Comparison of ENCODE assay signal across 21 cellular contexts in genomic region chr19:3694361-3695123, GRCh38. TPM values are rescaled to one million over a fixed set of nuclear protein-coding genes. Genes with fewer than 3 reads are reported as not detected.
DNase-seq lines count a peak whose midpoint lies in the region; ATAC-seq, FAIRE-seq and TF ChIP-seq lines count a peak whose summit lies in the region.
"Had no signal": no experiment of that assay in that cellular context is flagged by ENCODE, and none has a peak within 500 bp of the region (broad histone marks: within the 10 kb centered on the region; RNA-seq: fewer than 3 reads in every experiment).

No MANE protein-coding gene starts in this region.

- H3K4me3 ChIP-seq in HepG2 (replicated peaks in 1 of 3; ENCODE audit: insufficient read depth in 1 of 3, low read depth in 2 of 3, low read length in 3 of 3) (no peak overlapping the region), right lobe of liver (no peak overlapping the region), esophagus muscularis mucosa (no peak overlapping the region), rectal smooth muscle tissue (ENCODE audit: low read length) (no peak overlapping the region), psoas muscle (no peak overlapping the region), left lung (no peak overlapping the region)
- H3K4me3 ChIP-seq: A549; BLaER1 treated with 17β-estradiol and CSF1 and Interleukin-3, amounts not matched to agents 10 nM and 100 nM; GM12878; GM23248 had no signal

- 96% methylated on average over 39 of the region's 42 CpGs for WGBS in HepG2 (ENCODE audit: low lambda C conversion rate)
- 89% methylated on average over 23 of the region's 42 CpGs for WGBS in right lobe of liver (ENCODE audit: insufficient coverage, low coverage, low lambda C conversion rate, missing lambda C conversion rate)
- WGBS in esophagus muscularis mucosa, result 85% methylated on average over 32 of the region's 42 CpGs
- WGBS in psoas muscle, 3 donors, result 91 to 92% (median 91%) methylated on average over 42 of the region's 42 CpGs

- BruUV-seq in HepG2 (replicated peaks; lab: Mats Ljungman, UMichigan), result no TSS peak

- DNase-seq in HepG2 (ENCODE audit: low spot score) (no peak), right lobe of liver (no peak), esophagus muscularis mucosa (ENCODE audit: extremely low spot score) (no peak), psoas muscle (no peak), left lung (no peak)
- DNase-seq: DMS79 treated with DMSO at 0.1 percent for 48 hours, GM23248, KG1, NCI-H1417 treated with DMSO at 0.1 percent for 48 hours, NCI-H2029 treated with DMSO at 0.1 percent for 48 hours, NCI-H2171 treated with DMSO at 0.1 percent for 48 hours, NCI-H446 treated with DMSO at 0.1 percent for 48 hours, NCI-H748 treated with DMSO at 0.1 percent for 48 hours, PC-3 had no signal

- H3K79me2 ChIP-seq in HepG2 (ENCODE audit: insufficient read depth, low read length), result peaks cover 26% of the 10 kb centered on the region

- in situ Hi-C loops in HepG2 (cut with HindIII; ENCODE audit: extremely low pct_ligation_motif_present, low pct_unique_long_range_greater_than_20kb), result no loop called here

- no peak overlapping the region for H3K4me2 ChIP-seq in HepG2 (ENCODE audit: low read depth, low read length)
- H3K4me2 ChIP-seq: A549 had no signal

- no peak for FAIRE-seq in HepG2 (lab: Jason Lieb, UNC)
- FAIRE-seq: A549, GM12878, GM18507 had no signal

- TF ChIP-seq CTCF in HepG2 (CRISPR knock-in tag; IDR thresholded peaks at IDR 0.05) (no peak), right lobe of liver (IDR thresholded peaks at IDR 0.05) (no peak), esophagus muscularis mucosa (IDR thresholded peaks at IDR 0.05) (no peak), psoas muscle (IDR thresholded peaks at IDR 0.05) (no peak), left lung (IDR thresholded peaks at IDR 0.05) (no peak)

- H3K27me3 ChIP-seq in HepG2 (ENCODE audit: control insufficient read depth in 1 of 2, insufficient read depth in 2 of 2, low read length in 2 of 2), result no peaks in the 10 kb centered on the region; a peak in 1 of 5 replicates
- H3K27me3 ChIP-seq in right lobe of liver, result no peaks in the 10 kb centered on the region
- H3K27me3 ChIP-seq in esophagus muscularis mucosa, result no peaks in the 10 kb centered on the region
- no peaks in the 10 kb centered on the region for H3K27me3 ChIP-seq in rectal smooth muscle tissue (ENCODE audit: control insufficient read depth, insufficient read depth, low read length)
- H3K27me3 ChIP-seq in psoas muscle (ENCODE audit: insufficient read depth in 3 of 3, low read length in 2 of 3), result no peaks in the 10 kb centered on the region
- no peaks in the 10 kb centered on the region for H3K27me3 ChIP-seq in left lung
- H3K27me3 ChIP-seq: BLaER1 treated with 17β-estradiol and CSF1 and Interleukin-3, amounts not matched to agents 10 nM and 100 nM had no signal

- TF ChIP-seq EP300 in HepG2 (IDR thresholded peaks at IDR 0.05; ENCODE audit: low read depth in 2 of 2, low read length in 2 of 2) (no peak), HepG2 (CRISPR knock-in tag; IDR thresholded peaks at IDR 0.05; ENCODE audit: borderline replicate concordance) (no peak), esophagus muscularis mucosa (IDR thresholded peaks at IDR 0.05) (no peak)

- ATAC-seq in HepG2 (no peak), right lobe of liver (no peak), psoas muscle (no peak), left lung (no peak), HG02588 (IDR thresholded peaks at IDR 0.05; ENCODE audit: unreplicated experiment) (no peak)
- ATAC-seq: A549, GM12878, PC-3 had no signal

- no peak for TF ChIP-seq RAD21 in HepG2 (CRISPR knock-in tag; IDR thresholded peaks at IDR 0.05)

- H3K4me1 ChIP-seq in HepG2 (ENCODE audit: insufficient read depth, low read length), result peaks cover 19% of the 10 kb centered on the region
- no peaks in the 10 kb centered on the region for H3K4me1 ChIP-seq in right lobe of liver
- H3K4me1 ChIP-seq in esophagus muscularis mucosa, result peaks cover 26 to 87% (median 73%) of the 10 kb centered on the region in 4 donors
- H3K4me1 ChIP-seq in rectal smooth muscle tissue (ENCODE audit: control insufficient read depth, insufficient read depth, low read length), result peaks cover 14% of the 10 kb centered on the region
- H3K4me1 ChIP-seq in psoas muscle, result peaks cover 10% of the 10 kb centered on the region
- H3K4me1 ChIP-seq in left lung, result peaks cover 0 to 21% of the 10 kb centered on the region in 2 donors
- H3K4me1 ChIP-seq: A549 had no signal

- H2AFZ ChIP-seq in HepG2 (ENCODE audit: low read length), result no peak overlapping the region
- H2AFZ ChIP-seq: GM23248 had no signal

- H3K9ac ChIP-seq in HepG2 (ENCODE audit: insufficient read depth, low read depth, low read length) (no peak overlapping the region), rectal smooth muscle tissue (ENCODE audit: low read length) (no peak overlapping the region)
- H3K9ac ChIP-seq: GM23248 had no signal

- CTCF ChIA-PET in HepG2 (lab: Yijun Ruan, JAX; ENCODE audit: low intra/inter-chr PET ratio, low total read pairs), result no interaction called here

- POLR2A ChIA-PET in HepG2 (lab: Yijun Ruan, JAX), result no interaction called here

- H3K9me3 ChIP-seq in HepG2 (ENCODE audit: low read length) (no peaks in the 10 kb centered on the region), right lobe of liver (no peaks in the 10 kb centered on the region), esophagus muscularis mucosa (no peaks in the 10 kb centered on the region), psoas muscle (no peaks in the 10 kb centered on the region), left lung (no peaks in the 10 kb centered on the region)
- H3K9me3 ChIP-seq: A549; BLaER1 treated with 17β-estradiol and CSF1 and Interleukin-3, amounts not matched to agents 10 nM and 100 nM had no signal

- H3K27ac ChIP-seq in HepG2 (ENCODE audit: extremely low read length, insufficient read depth, low read length), result no peak overlapping the region
- no peak overlapping the region for H3K27ac ChIP-seq in right lobe of liver
- peak overlapping the region; percentile 93 to 99 (median 96) for H3K27ac ChIP-seq in esophagus muscularis mucosa (replicated peaks in 1 of 4)
- peak overlapping the region; percentile 57 for H3K27ac ChIP-seq in rectal smooth muscle tissue (ENCODE audit: low read depth, low read length)
- H3K27ac ChIP-seq in psoas muscle, result no peak overlapping the region
- H3K27ac ChIP-seq in left lung, result no peak overlapping the region
- H3K27ac ChIP-seq: A549; BLaER1 treated with 17β-estradiol and CSF1 and Interleukin-3, amounts not matched to agents 10 nM and 100 nM; GM23248; RWPE1 had no signal

- no peaks in the 10 kb centered on the region for H3K36me3 ChIP-seq in HepG2 (replicated peaks in 1 of 2; ENCODE audit: control insufficient read depth in 1 of 2, insufficient read depth in 2 of 2, low read length in 2 of 2)
- no peaks in the 10 kb centered on the region for H3K36me3 ChIP-seq in right lobe of liver
- H3K36me3 ChIP-seq in esophagus muscularis mucosa, result peaks cover 0 to 15% (median 12%) of the 10 kb centered on the region in 4 donors
- H3K36me3 ChIP-seq in rectal smooth muscle tissue (ENCODE audit: control insufficient read depth, insufficient read depth, low read length), result no peaks in the 10 kb centered on the region
- H3K36me3 ChIP-seq in psoas muscle (ENCODE audit: insufficient read depth in 1 of 2, low read depth in 1 of 2), result peaks cover 0 to 4% of the 10 kb centered on the region in 2 donors
- peaks cover 0 to 18% of the 10 kb centered on the region in 2 donors for H3K36me3 ChIP-seq in left lung

- TF ChIP-seq POLR2A in HepG2 (IDR thresholded peaks at IDR 0.05; ENCODE audit: insufficient read depth in 1 of 2, low read depth in 2 of 2, low read length in 2 of 2) (no peak), right lobe of liver (IDR thresholded peaks at IDR 0.05) (no peak), esophagus muscularis mucosa (IDR thresholded peaks at IDR 0.05; ENCODE audit: low read depth) (no peak)

- H4K20me1 ChIP-seq in HepG2 (ENCODE audit: insufficient read depth, low read length), result peaks cover 8% of the 10 kb centered on the region; the same call in 1 of the 2 replicates

- intact Hi-C loops in HepG2 (cut with micrococcal nuclease; ENCODE audit: unreplicated experiment) (no loop called here), right lobe of liver (cut with DNase I) (no loop called here), esophagus muscularis mucosa (cut with DNase I) (no loop called here), psoas muscle (cut with DNase I) (no loop called here), left lung (cut with DNase I) (no loop called here)

RNA-seq across cellular contexts. Expression of gene PIP5K1C, which starts 5.7 kb away (rescaled TPM):
- total RNA-seq in HepG2 (2016; rRNA removed; fragmentation: Illumina TruSeq; extraction: Trizol), result 4.3 and 5.2 TPM in 2 replicates
- 7.1 TPM in 2 replicates for total RNA-seq in HepG2 (2016; cell fraction: cytosol; rRNA removed; fragmentation: Illumina TruSeq; extraction: Trizol; ENCODE audit: low read depth)
- total RNA-seq in HepG2 (2016; cell fraction: insoluble cytoplasmic fraction; rRNA removed; fragmentation: Illumina TruSeq; extraction: Trizol), result 3.5 and 4.4 TPM in 2 replicates
- total RNA-seq in HepG2 (2016; cell fraction: membrane; rRNA removed; fragmentation: Illumina TruSeq; extraction: Trizol), result 6.2 and 6.4 TPM in 2 replicates
- total RNA-seq in HepG2 (2016; cell fraction: nucleus; rRNA removed; fragmentation: Illumina TruSeq; extraction: Trizol), result 3.7 and 4.3 TPM in 2 replicates
- 3.6 and 4.8 TPM in 2 replicates for polyA plus RNA-seq in HepG2 (2011; rRNA removed)
- polyA plus RNA-seq in HepG2 (2011; cell fraction: cytosol; rRNA removed), result 1.9 and 2.3 TPM in 2 replicates
- 11.5 and 14.0 TPM in 2 replicates for polyA plus RNA-seq in HepG2 (2011; cell fraction: nucleus; rRNA removed)
- polyA plus RNA-seq in HepG2 (2012), result 6.4 and 8.6 TPM in 2 replicates
- polyA plus RNA-seq in HepG2 (2016; cell fraction: cytosol; fragmentation: Illumina TruSeq; extraction: Trizol; ENCODE audit: low read depth), result 0.99 and 1.0 TPM in 2 replicates
- 6.8 and 10.5 TPM in 2 replicates for polyA plus RNA-seq in HepG2 (2016; cell fraction: insoluble cytoplasmic fraction; fragmentation: Illumina TruSeq; extraction: Trizol; ENCODE audit: low read depth)
- 4.0 and 4.6 TPM in 2 replicates for polyA plus RNA-seq in HepG2 (2016; cell fraction: membrane; fragmentation: Illumina TruSeq; extraction: Trizol; ENCODE audit: low read depth)
- polyA plus RNA-seq in HepG2 (2016; cell fraction: nucleus; fragmentation: Illumina TruSeq; extraction: Trizol; ENCODE audit: insufficient read depth, low read depth), result 16.9 and 17.1 TPM in 2 replicates
- polyA minus RNA-seq in HepG2 (2011; rRNA and poly(A)+ RNA removed; ENCODE audit: low replicate concordance), result 21.9 and 27.3 TPM in 2 replicates
- polyA minus RNA-seq in HepG2 (2011; cell fraction: cytosol; rRNA and poly(A)+ RNA removed), result 6.3 and 12.3 TPM in 2 replicates
- 5.9 and 6.3 TPM in 2 replicates for polyA minus RNA-seq in HepG2 (2011; cell fraction: nucleus; rRNA and poly(A)+ RNA removed)
- total RNA-seq in right lobe of liver, result 1 to 10 TPM; 5.3 to 9.8 (median 7.6) TPM
- 100 to 1,000 TPM in 2 of 4 donors, 10 to 100 TPM in 2; 73.2 to 180 (median 99.9) TPM for total RNA-seq in esophagus muscularis mucosa
- total RNA-seq in psoas muscle, result 10 to 100 TPM; 13.5 to 22.4 (median 17.9) TPM
- polyA plus RNA-seq in psoas muscle, result 10 to 100 TPM in 1 of 3 donors, 1 to 10 TPM in 2; 8.7 to 20.7 (median 9.9) TPM
- total RNA-seq in left lung, result 10 to 100 TPM; 38.7 to 42.2 TPM

RNA-seq across cellular contexts. Expression of gene TJP3, which starts 13.6 kb away (rescaled TPM):
- total RNA-seq in HepG2 (2016; rRNA removed; fragmentation: Illumina TruSeq; extraction: Trizol) (20.6 and 21.5 TPM in 2 replicates), right lobe of liver (10 to 100 TPM in 5 of 6 experiments, 1 to 10 TPM in 1; 7.9 to 27.0 (median 16.5) TPM), esophagus muscularis mucosa (1 to 10 TPM in 1 of 4 donors, under 1 TPM in 2, not detected in 1; 0.06 to 4.2 (median 0.17) TPM), psoas muscle (1 to 10 TPM in 1 of 4 donors, under 1 TPM in 2, not detected in 1; 0.49 to 2.7 (median 0.99) TPM), left lung (10 to 100 TPM; 33.8 to 36.2 TPM)
- total RNA-seq in HepG2 (2016; cell fraction: cytosol; rRNA removed; fragmentation: Illumina TruSeq; extraction: Trizol; ENCODE audit: low read depth), result 4.8 and 6.1 TPM in 2 replicates
- total RNA-seq in HepG2 (2016; cell fraction: insoluble cytoplasmic fraction; rRNA removed; fragmentation: Illumina TruSeq; extraction: Trizol), result 12.8 and 26.0 TPM in 2 replicates
- total RNA-seq in HepG2 (2016; cell fraction: membrane; rRNA removed; fragmentation: Illumina TruSeq; extraction: Trizol), result 6.5 and 7.3 TPM in 2 replicates
- total RNA-seq in HepG2 (2016; cell fraction: nucleus; rRNA removed; fragmentation: Illumina TruSeq; extraction: Trizol), result 21.9 and 26.6 TPM in 2 replicates
- polyA plus RNA-seq in HepG2 (2011; rRNA removed) (2.3 and 3.3 TPM in 2 replicates), psoas muscle (under 1 TPM; 0.21 to 0.46 (median 0.32) TPM)
- 0.60 and 0.95 TPM in 2 replicates for polyA plus RNA-seq in HepG2 (2011; cell fraction: cytosol; rRNA removed)
- 7.0 and 7.9 TPM in 2 replicates for polyA plus RNA-seq in HepG2 (2011; cell fraction: nucleus; rRNA removed)
- 5.3 and 9.8 TPM in 2 replicates for polyA plus RNA-seq in HepG2 (2012)
- polyA plus RNA-seq in HepG2 (2016; cell fraction: cytosol; fragmentation: Illumina TruSeq; extraction: Trizol; ENCODE audit: low read depth), result 1.8 and 2.4 TPM in 2 replicates
- polyA plus RNA-seq in HepG2 (2016; cell fraction: insoluble cytoplasmic fraction; fragmentation: Illumina TruSeq; extraction: Trizol; ENCODE audit: low read depth), result 14.4 and 15.0 TPM in 2 replicates
- 3.0 and 3.4 TPM in 2 replicates for polyA plus RNA-seq in HepG2 (2016; cell fraction: membrane; fragmentation: Illumina TruSeq; extraction: Trizol; ENCODE audit: low read depth)
- polyA plus RNA-seq in HepG2 (2016; cell fraction: nucleus; fragmentation: Illumina TruSeq; extraction: Trizol; ENCODE audit: insufficient read depth, low read depth), result 30.0 and 33.5 TPM in 2 replicates
- polyA minus RNA-seq in HepG2 (2011; rRNA and poly(A)+ RNA removed; ENCODE audit: low replicate concordance), result 4.2 and 4.7 TPM in 2 replicates
- 4.5 and 6.3 TPM in 2 replicates for polyA minus RNA-seq in HepG2 (2011; cell fraction: cytosol; rRNA and poly(A)+ RNA removed)
- 3.5 and 6.6 TPM in 2 replicates for polyA minus RNA-seq in HepG2 (2011; cell fraction: nucleus; rRNA and poly(A)+ RNA removed)
- total RNA-seq: GM23248 had no signal
- polyA plus RNA-seq: GM23248 had no signal

Comparison
In these comparisons a context has a peak if more than half of its experiments do, and no peak if none do; other contexts are left out.
1. H3K27ac ChIP-seq: peak in esophagus muscularis mucosa (4 of 4) and rectal smooth muscle tissue (single experiment); none in HepG2 (single experiment), right lobe of liver (0 of 3), psoas muscle (single experiment) and left lung (0 of 2).